ENCODE assay signal across 1 cellular context in genomic region chr17:63490321-63490720, GRCh38.
A peak's percentile ranks its signal among the peaks of the same experiment; 100 is the strongest.
TF ChIP-seq lines count a peak whose summit lies in the region.

No MANE protein-coding gene starts in this region.

TF ChIP-seq in K562, 482 proteins besides CTCF, POLR2A, EP300 and RAD21:
- TF ChIP-seq ZNF431 (CRISPR knock-in tag; IDR thresholded peaks at IDR 0.05) (no peak), NFIC (IDR thresholded peaks at IDR 0.05) (0 out of 2 replicates have a peak, but pooled peaks have one; percentile 11), OTX1 (CRISPR knock-in tag; IDR thresholded peaks at IDR 0.05) (no peak)
TF ChIP-seq in K562: peak in this region for 1.
